Comparison of ENCODE assay signal across 15 cellular contexts in the genomic region with DNA sequence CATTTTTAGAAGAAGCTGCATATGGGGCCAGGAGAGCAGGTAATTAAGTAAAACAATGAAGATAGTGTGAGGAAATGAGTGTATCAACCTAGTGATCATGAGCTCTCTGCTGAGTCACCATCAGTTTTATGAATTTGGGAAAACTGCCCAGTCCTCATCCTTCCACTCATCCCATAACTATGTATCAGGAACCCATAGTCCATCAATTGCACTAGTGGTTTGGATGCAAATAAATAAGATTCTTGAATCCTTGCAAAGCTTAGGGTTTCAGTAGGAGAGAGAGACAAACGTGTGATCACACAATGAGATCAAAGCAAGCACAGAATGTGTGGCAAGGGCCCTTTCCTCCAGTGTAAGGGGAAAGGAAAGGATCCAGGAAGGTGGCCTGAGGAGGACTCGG.
DNase-seq lines count a peak whose midpoint lies in the region; ATAC-seq, FAIRE-seq and TF ChIP-seq lines count a peak whose summit lies in the region.
"Had no signal": no experiment of that assay in that cellular context is flagged by ENCODE, and none has a peak within 500 bp of the region (broad histone marks: within the 10 kb centered on the region; RNA-seq: fewer than 3 reads in every experiment).

No MANE protein-coding gene starts in this region.

- no peaks in the 10 kb centered on the region for H3K27me3 Mint-ChIP-seq in mesothelial cell of epicardium (ENCODE audit: low read depth)
- peaks cover 4 to 5% of the 10 kb centered on the region in 2 donors for H3K27me3 Mint-ChIP-seq in stimulated activated naive B cell treated with anti-CD40 and anti-IgM and Interleukin-4, amounts not matched to agents 10 μg/mL and 1 μg/mL and 100 μg/mL, for 72 hours
- H3K27me3 Mint-ChIP-seq: activated naive CD8-positive, alpha-beta T cell treated with anti-CD3 and anti-CD28 coated beads, Interleukin-2, amount 10 ng/mL, durations not matched to agents 7 days and 5 days had no signal

- H3K4me3 ChIP-seq in HCT116 (replicated peaks in 1 of 2; ENCODE audit: low read depth in 1 of 2, low read length in 2 of 2), result peak overlapping the region in 1 of 2 experiments; percentile 22; a peak in 2 of 4 replicates
- no peak overlapping the region for H3K4me3 ChIP-seq in fibroblast of mammary gland (ENCODE audit: control insufficient read depth, low read depth, low read length)
- H3K4me3 ChIP-seq: gastrocnemius medialis, left ventricle myocardium inferior, transverse colon had no signal

- RAD21 ChIA-PET in HCT116 (lab: Charles Lee; ENCODE audit: low non-redundant PET in 1 of 2, low total read pairs in 2 of 2, uncharacterized antibody in 2 of 2, unreplicated experiment in 2 of 2), result no interaction called here

- CTCF ChIA-PET in HCT116 (lab: Charles Lee), result interaction anchor here (0.9 to 1.8 kb wide), 3 partner anchors 146 to 578 kb away, joined by 3 to 4 read pairs (median 4); no protein-coding TSS in a partner anchor

- H3K4me1 ChIP-seq in HCT116 (ENCODE audit: control insufficient read depth in 1 of 2, insufficient read depth in 2 of 2, low read length in 2 of 2), result peaks cover 30 to 77% of the 10 kb centered on the region in 2 experiments

- H3K4me3 Mint-ChIP-seq in mesothelial cell of epicardium, result no peak overlapping the region
- H3K4me3 Mint-ChIP-seq in stimulated activated naive B cell treated with anti-CD40 and anti-IgM and Interleukin-4, amounts not matched to agents 10 μg/mL and 1 μg/mL and 100 μg/mL, for 72 hours, result no peak overlapping the region
- H3K4me3 Mint-ChIP-seq: activated naive CD8-positive, alpha-beta T cell treated with anti-CD3 and anti-CD28 coated beads, Interleukin-2, amount 10 ng/mL, durations not matched to agents 7 days and 5 days; T-helper 1 cell treated with Interleukin-12 subunit alpha and Interleukin-12 subunit beta and Interleukin-4 antibody, amounts not matched to agents 30 μg/mL and 1 μg/mL, for 36 hours had no signal

- 0 out of 2 replicates have a peak, but pooled peaks have one; percentile 17 for TF ChIP-seq RAD21 in HCT116 (IDR thresholded peaks at IDR 0.05; ENCODE audit: low read depth)

- no peak for TF ChIP-seq CTCF in HCT116 (IDR thresholded peaks at IDR 0.05 in 2 of 3, conservative IDR thresholded peaks at IDR 0.05 in 1 of 3; ENCODE audit: borderline replicate concordance in 1 of 3, insufficient read depth in 1 of 3, low read depth in 2 of 3, low read length in 2 of 3)
- no peak for TF ChIP-seq CTCF in fibroblast of mammary gland (conservative IDR thresholded peaks at IDR 0.05; ENCODE audit: control insufficient read depth, insufficient read depth, low read depth, low read length)
- TF ChIP-seq CTCF in mesothelial cell of epicardium (IDR thresholded peaks at IDR 0.05; ENCODE audit: unreplicated experiment), result no peak

- no peak for FAIRE-seq in GM12891 (lab: Jason Lieb, UNC)
- FAIRE-seq: H1 had no signal

- no peaks in the 10 kb centered on the region for H3K9me3 Mint-ChIP-seq in mesothelial cell of epicardium
- H3K9me3 Mint-ChIP-seq in stimulated activated naive B cell treated with anti-CD40 and anti-IgM and Interleukin-4, amounts not matched to agents 10 μg/mL and 1 μg/mL and 100 μg/mL, for 72 hours, result no peaks in the 10 kb centered on the region
- H3K9me3 Mint-ChIP-seq: T-helper 1 cell treated with Interleukin-12 subunit alpha and Interleukin-12 subunit beta and Interleukin-4 antibody, amounts not matched to agents 30 μg/mL and 1 μg/mL, for 36 hours had no signal

- peak overlapping the region; percentile 37 for H3K9ac ChIP-seq in HCT116 (ENCODE audit: low read length)

- peak overlapping the region; percentile 43 for H2AFZ ChIP-seq in HCT116 (ENCODE audit: low read depth, low read length, poor library complexity, severe bottlenecking)

- no peaks in the 10 kb centered on the region for H3K79me2 ChIP-seq in HCT116 (ENCODE audit: insufficient read depth, low read length)

- no peak overlapping the region for H3K27ac Mint-ChIP-seq in mesothelial cell of epicardium
- H3K27ac Mint-ChIP-seq in stimulated activated naive B cell treated with anti-CD40 and anti-IgM and Interleukin-4, amounts not matched to agents 10 μg/mL and 1 μg/mL and 100 μg/mL, for 72 hours, result no peak overlapping the region
- H3K27ac Mint-ChIP-seq: activated naive CD8-positive, alpha-beta T cell treated with anti-CD3 and anti-CD28 coated beads, Interleukin-2, amount 10 ng/mL, durations not matched to agents 7 days and 5 days; T-helper 1 cell treated with Interleukin-12 subunit alpha and Interleukin-12 subunit beta and Interleukin-4 antibody, amounts not matched to agents 30 μg/mL and 1 μg/mL, for 36 hours had no signal

- no peaks in the 10 kb centered on the region for H3K9me2 ChIP-seq in HCT116 (ENCODE audit: insufficient read depth)

- DNase-seq in HCT116 (ENCODE audit: low read depth, low spot score), result peak; percentile 88
- DNase-seq in SW480 (ENCODE audit: low spot score), result peak; percentile 76
- peak; percentile 99 for DNase-seq in fibroblast of mammary gland (ENCODE audit: low read depth)
- DNase-seq in substantia nigra (lab: John Stamatoyannopoulos, UW), result no peak
- DNase-seq in mesothelial cell of epicardium (ENCODE audit: low spot score in 2 of 2, unreplicated experiment in 2 of 2), result no peak
- DNase-seq in GM12891 (ENCODE audit: insufficient read length, low spot score), result no peak
- DNase-seq in stimulated activated naive B cell treated with anti-CD40 and anti-IgM and Interleukin-4, amounts not matched to agents 10 μg/mL and 1 μg/mL and 100 μg/mL, for 72 hours, result no peak
- DNase-seq: activated naive CD8-positive, alpha-beta T cell treated with anti-CD3 and anti-CD28 coated beads, Interleukin-2, amount 10 ng/mL, durations not matched to agents 7 days and 5 days; gastrocnemius medialis; left ventricle myocardium inferior; NCI-H526; posterior cingulate gyrus; transverse colon had no signal

- no peaks in the 10 kb centered on the region for H3K36me3 Mint-ChIP-seq in mesothelial cell of epicardium
- no peaks in the 10 kb centered on the region for H3K36me3 Mint-ChIP-seq in stimulated activated naive B cell treated with anti-CD40 and anti-IgM and Interleukin-4, amounts not matched to agents 10 μg/mL and 1 μg/mL and 100 μg/mL, for 72 hours

- H3K36me3 ChIP-seq in HCT116 (ENCODE audit: control insufficient read depth in 1 of 2, insufficient read depth in 2 of 2, low read length in 2 of 2), result no peaks in the 10 kb centered on the region
- H3K36me3 ChIP-seq: gastrocnemius medialis, left ventricle myocardium inferior, transverse colon had no signal

- ATAC-seq in HCT116, result peak; percentile 68
- ATAC-seq in stimulated activated naive B cell treated with anti-CD40 and anti-IgM and Interleukin-4, amounts not matched to agents 10 μg/mL and 1 μg/mL and 100 μg/mL, for 72 hours (replicated peaks), result no peak
- ATAC-seq: gastrocnemius medialis had no signal

- peak overlapping the region; percentile 58 for H3K4me2 ChIP-seq in HCT116 (ENCODE audit: low read length)

- no peaks in the 10 kb centered on the region for H4K20me1 ChIP-seq in HCT116 (ENCODE audit: insufficient read depth)

- intact Hi-C loops in HCT116 (cut with micrococcal nuclease), result loop anchor here (5.0 to 10.0 kb wide), 3 partner anchors 215 to 578 kb away; no protein-coding TSS in a partner anchor

- POLR2A ChIA-PET in HCT116 (lab: Charles Lee), result interaction anchor here (1.0 to 1.5 kb wide), 3 partner anchors 8 to 467 kb away, joined by 3 to 4 read pairs (median 3); no protein-coding TSS in a partner anchor

- peaks cover 2% of the 10 kb centered on the region for H3K4me1 Mint-ChIP-seq in mesothelial cell of epicardium
- peaks cover 27 to 37% of the 10 kb centered on the region in 2 donors for H3K4me1 Mint-ChIP-seq in stimulated activated naive B cell treated with anti-CD40 and anti-IgM and Interleukin-4, amounts not matched to agents 10 μg/mL and 1 μg/mL and 100 μg/mL, for 72 hours

- no peaks in the 10 kb centered on the region for H3K9me3 ChIP-seq in HCT116 (ENCODE audit: control insufficient read depth in 1 of 2, insufficient read depth in 1 of 2, low read depth in 1 of 2, low read length in 2 of 2)
- H3K9me3 ChIP-seq: gastrocnemius medialis, left ventricle myocardium inferior, transverse colon had no signal

- no peak for TF ChIP-seq POLR2A in HCT116 (IDR thresholded peaks at IDR 0.05; ENCODE audit: borderline replicate concordance, extremely low read depth, insufficient read depth, insufficient read length)
- no peak for TF ChIP-seq POLR2A in GM12891 (IDR thresholded peaks at IDR 0.05; ENCODE audit: low read depth, low read length)

- no TSS peak for BruUV-seq in HCT116 (replicated peaks; lab: Mats Ljungman, UMichigan)

- no peaks in the 10 kb centered on the region for H3K27me3 ChIP-seq in HCT116 (ENCODE audit: insufficient read depth, low read length)
- H3K27me3 ChIP-seq: gastrocnemius medialis, transverse colon had no signal

- H3K27ac ChIP-seq in HCT116 (ENCODE audit: low read depth, low read length), result peak overlapping the region; percentile 67
- H3K27ac ChIP-seq in substantia nigra (ENCODE audit: low read depth, low read length, poor library complexity, severe bottlenecking), result peak overlapping the region; percentile 35
- H3K27ac ChIP-seq: gastrocnemius medialis, left ventricle myocardium inferior, transverse colon had no signal

TF ChIP-seq in HCT116, 20 proteins besides CTCF, POLR2A, EP300 and RAD21 (continues in another document):
- TF ChIP-seq ELF1 (IDR thresholded peaks at IDR 0.05; ENCODE audit: borderline replicate concordance, low read depth) (no peak), SRF (IDR thresholded peaks at IDR 0.05; ENCODE audit: low read depth) (no peak), SIN3A (IDR thresholded peaks at IDR 0.05; ENCODE audit: low read depth) (peak; percentile 53), CBX3 (IDR thresholded peaks at IDR 0.05; ENCODE audit: low read depth) (peak; percentile 45; the same call in 1 of the 2 replicates), FOSL1 (IDR thresholded peaks at IDR 0.05; ENCODE audit: low read depth) (peak; percentile 93; the same call in 1 of the 2 replicates), YY1 (IDR thresholded peaks at IDR 0.05; ENCODE audit: extremely low read depth, insufficient replicate concordance, low read depth, low read length) (peak; percentile 36), EZH2phosphoT487 (IDR thresholded peaks at IDR 0.05; ENCODE audit: borderline replicate concordance) (no peak)

TF ChIP-seq in GM12891, 5 proteins besides CTCF, POLR2A, EP300 and RAD21:
- TF ChIP-seq POLR2AphosphoS5 (IDR thresholded peaks at IDR 0.05; ENCODE audit: low read depth, low read length) (no peak), TAF1 (IDR thresholded peaks at IDR 0.05; ENCODE audit: low read depth, low read length) (no peak), SPI1 (IDR thresholded peaks at IDR 0.05; ENCODE audit: low read depth, low read length) (no peak), POU2F2 (IDR thresholded peaks at IDR 0.05; ENCODE audit: low read depth, low read length) (no peak)

Comparison
In these comparisons a context has a peak if more than half of its experiments do, and no peak if none do; other contexts are left out.
1. DNase-seq: peak in HCT116 (single experiment), SW480 (single experiment) and fibroblast of mammary gland (single experiment); none in substantia nigra (0 of 49), mesothelial cell of epicardium (0 of 2), GM12891 (single experiment) and stimulated activated naive B cell treated with anti-CD40 and anti-IgM and Interleukin-4, amounts not matched to agents 10 μg/mL and 1 μg/mL and 100 μg/mL, for 72 hours (single experiment).